In the genomic region with DNA sequence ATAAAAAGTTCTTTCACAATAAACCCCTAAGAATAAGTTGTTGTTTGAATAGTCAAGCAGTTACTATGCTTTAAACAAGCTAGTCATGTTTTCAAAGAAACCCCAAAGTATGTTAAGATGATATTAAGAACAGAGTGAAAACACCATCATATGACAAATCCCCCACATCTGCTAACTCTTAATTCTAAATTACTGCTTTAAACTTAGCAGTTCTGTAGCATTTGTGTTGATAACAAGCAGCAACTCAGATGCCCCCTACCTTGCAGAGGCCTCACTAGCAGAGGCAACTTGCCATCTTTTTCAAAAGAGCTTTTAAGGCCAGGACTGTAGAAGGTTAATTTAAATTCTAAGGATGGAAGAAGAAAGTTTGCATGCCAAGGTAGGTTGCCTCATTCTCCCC, we compare ENCODE assay signal across 28 cellular contexts.
A peak's percentile ranks its signal among the peaks of the same experiment; 100 is the strongest.
DNase-seq lines count a peak whose midpoint lies in the region; ATAC-seq lines count a peak whose summit lies in the region.
"Had no signal": no experiment of that assay in that cellular context is flagged by ENCODE, and none has a peak within 500 bp of the region (broad histone marks: within the 10 kb centered on the region; RNA-seq: fewer than 3 reads in every experiment).

No MANE protein-coding gene starts in this region.

- no peak overlapping the region for H2AK5ac ChIP-seq in mesendoderm (ENCODE audit: low read length)

- H3K18ac ChIP-seq in mesendoderm (ENCODE audit: low read length), result no peak overlapping the region

- H3K27ac ChIP-seq in Karpas-422 (ENCODE audit: low read length), result no peak overlapping the region
- H3K27ac ChIP-seq in mesendoderm (ENCODE audit: low read depth, low read length), result no peak overlapping the region
- H3K27ac ChIP-seq: gastroesophageal sphincter, neutrophil, PC-9, prostate gland, suprapubic skin had no signal

- no peak overlapping the region for H3K23ac ChIP-seq in mesendoderm (ENCODE audit: low read length)

- H3K36me3 Mint-ChIP-seq in central memory CD8-positive, alpha-beta T cell (ENCODE audit: insufficient read depth), result no peaks in the 10 kb centered on the region
- H3K36me3 Mint-ChIP-seq in activated T-helper 1 cell treated with anti-CD3 and anti-CD28 coated beads, Interleukin-12 subunit alpha, Interleukin-12 subunit beta, Interleukin-2, Interleukin-4 antibody, amounts not matched to agents 30 ng/mL and 10 ng/mL and 1 ng/mL, durations not matched to agents 14 hours and 24 hours and 36 hours (ENCODE audit: low read depth), result no peaks in the 10 kb centered on the region
- H3K36me3 Mint-ChIP-seq in activated CD4-positive, alpha-beta T cell treated with anti-CD3 and anti-CD28 coated beads, Interleukin-2, amount 10 ng/mL, durations not matched to agents 24 days and 14 days (ENCODE audit: low read depth), result no peaks in the 10 kb centered on the region
- H3K36me3 Mint-ChIP-seq: activated naive CD4-positive, alpha-beta T cell treated with anti-CD3 and anti-CD28 coated beads, Interleukin-2, amount 50 U/mL, for 72 hours; CD4-positive, CD25-positive, alpha-beta regulatory T cell had no signal

- H3K9me3 ChIP-seq in Karpas-422 (ENCODE audit: low read length), result no peaks in the 10 kb centered on the region
- H3K9me3 ChIP-seq: gastroesophageal sphincter, neutrophil, prostate gland, suprapubic skin had no signal

- no peak overlapping the region for H3K4me3 Mint-ChIP-seq in central memory CD8-positive, alpha-beta T cell
- H3K4me3 Mint-ChIP-seq in activated T-helper 1 cell treated with anti-CD3 and anti-CD28 coated beads, Interleukin-12 subunit alpha, Interleukin-12 subunit beta, Interleukin-2, Interleukin-4 antibody, amounts not matched to agents 30 ng/mL and 10 ng/mL and 1 ng/mL, durations not matched to agents 14 hours and 24 hours and 36 hours, result no peak overlapping the region
- H3K4me3 Mint-ChIP-seq in activated CD4-positive, alpha-beta T cell treated with anti-CD3 and anti-CD28 coated beads, Interleukin-2, amount 10 ng/mL, durations not matched to agents 24 days and 14 days, result no peak overlapping the region
- H3K4me3 Mint-ChIP-seq: activated T-helper 17 cell treated with anti-CD3 and anti-CD28 coated beads, Interleukin-2, amount 50 U/mL, for 72 hours; CD4-positive, CD25-positive, alpha-beta regulatory T cell had no signal

- H3K4me1 ChIP-seq in Karpas-422 (ENCODE audit: low read length) (peaks cover 6% of the 10 kb centered on the region), mesendoderm (ENCODE audit: control insufficient read depth, low read depth, low read length) (no peaks in the 10 kb centered on the region)
- H3K4me1 ChIP-seq: prostate gland had no signal

- H4K8ac ChIP-seq in mesendoderm (ENCODE audit: low read depth, low read length), result no peak overlapping the region

- H3K79me1 ChIP-seq in mesendoderm (ENCODE audit: low read length), result no peaks in the 10 kb centered on the region

- H3K9ac ChIP-seq in Karpas-422 (ENCODE audit: low read length), result no peak overlapping the region
- no peak overlapping the region for H3K9ac ChIP-seq in mesendoderm (ENCODE audit: low read length)

- H3K9me2 ChIP-seq in Karpas-422 (replicated peaks; ENCODE audit: insufficient read depth, low read length), result no peaks in the 10 kb centered on the region

- no peaks in the 10 kb centered on the region for H3K36me3 ChIP-seq in Karpas-422 (ENCODE audit: insufficient read depth, low read length)
- H3K36me3 ChIP-seq in mesendoderm (ENCODE audit: control insufficient read depth, insufficient read depth, low read length), result no peaks in the 10 kb centered on the region
- H3K36me3 ChIP-seq: neutrophil, prostate gland, suprapubic skin had no signal

- H3K4me1 Mint-ChIP-seq in central memory CD8-positive, alpha-beta T cell, result no peaks in the 10 kb centered on the region
- H3K4me1 Mint-ChIP-seq in activated T-helper 1 cell treated with anti-CD3 and anti-CD28 coated beads, Interleukin-12 subunit alpha, Interleukin-12 subunit beta, Interleukin-2, Interleukin-4 antibody, amounts not matched to agents 30 ng/mL and 10 ng/mL and 1 ng/mL, durations not matched to agents 14 hours and 24 hours and 36 hours (ENCODE audit: low read depth), result no peaks in the 10 kb centered on the region
- no peaks in the 10 kb centered on the region for H3K4me1 Mint-ChIP-seq in activated CD4-positive, alpha-beta T cell treated with anti-CD3 and anti-CD28 coated beads, Interleukin-2, amount 10 ng/mL, durations not matched to agents 24 days and 14 days
- H3K4me1 Mint-ChIP-seq: activated T-helper 17 cell treated with anti-CD3 and anti-CD28 coated beads, Interleukin-2, amount 50 U/mL, for 72 hours; CD4-positive, CD25-positive, alpha-beta regulatory T cell had no signal

- no peak overlapping the region for H3K4me3 ChIP-seq in Karpas-422 (ENCODE audit: low read length)
- no peak overlapping the region for H3K4me3 ChIP-seq in mesendoderm (ENCODE audit: low read length)
- H3K4me3 ChIP-seq: gastroesophageal sphincter, PC-9, prostate gland, suprapubic skin had no signal

- H2AFZ ChIP-seq in Karpas-422 (ENCODE audit: low read length), result no peak overlapping the region
- H2AFZ ChIP-seq: PC-9 had no signal

- H3K56ac ChIP-seq in mesendoderm (ENCODE audit: low read length), result no peak overlapping the region

- H2BK5ac ChIP-seq in mesendoderm (ENCODE audit: low read length), result no peak overlapping the region

- no peak overlapping the region for H2BK15ac ChIP-seq in mesendoderm (replicated peaks; ENCODE audit: low read depth)

- H4K20me1 ChIP-seq in Karpas-422 (ENCODE audit: insufficient read depth, low read depth, low read length), result no peaks in the 10 kb centered on the region

- H3K27ac Mint-ChIP-seq in central memory CD8-positive, alpha-beta T cell (ENCODE audit: low read depth), result peak overlapping the region; percentile 39
- no peak overlapping the region for H3K27ac Mint-ChIP-seq in activated T-helper 1 cell treated with anti-CD3 and anti-CD28 coated beads, Interleukin-12 subunit alpha, Interleukin-12 subunit beta, Interleukin-2, Interleukin-4 antibody, amounts not matched to agents 30 ng/mL and 10 ng/mL and 1 ng/mL, durations not matched to agents 14 hours and 24 hours and 36 hours
- no peak overlapping the region for H3K27ac Mint-ChIP-seq in activated CD4-positive, alpha-beta T cell treated with anti-CD3 and anti-CD28 coated beads, Interleukin-2, amount 10 ng/mL, durations not matched to agents 24 days and 14 days
- H3K27ac Mint-ChIP-seq: activated naive CD4-positive, alpha-beta T cell treated with anti-CD3 and anti-CD28 coated beads, Interleukin-2, amount 50 U/mL, for 72 hours; activated T-helper 17 cell treated with anti-CD3 and anti-CD28 coated beads, Interleukin-2, amount 50 U/mL, for 72 hours; CD4-positive, CD25-positive, alpha-beta regulatory T cell had no signal

- no peak overlapping the region for H3K4me2 ChIP-seq in Karpas-422 (ENCODE audit: low read depth, low read length, poor library complexity, severe bottlenecking)
- H3K4me2 ChIP-seq in mesendoderm (ENCODE audit: low read length), result no peak overlapping the region
- H3K4me2 ChIP-seq: PC-9 had no signal

- H3K4ac ChIP-seq in mesendoderm (ENCODE audit: low read depth, low read length), result no peak overlapping the region

- no peak overlapping the region for H4K5ac ChIP-seq in mesendoderm (ENCODE audit: low read length)

- no peak for ATAC-seq in central memory CD8-positive, alpha-beta T cell (replicated peaks; ENCODE audit: extremely low read depth, poor library complexity, severe bottlenecking)
- ATAC-seq: activated naive CD4-positive, alpha-beta T cell treated with anti-CD3 and anti-CD28 coated beads, Interleukin-2, amount 50 U/mL, for 72 hours; activated T-helper 17 cell treated with anti-CD3 and anti-CD28 coated beads, Interleukin-2, amount 50 U/mL, for 72 hours; gastroesophageal sphincter had no signal

- H3K27me3 Mint-ChIP-seq in central memory CD8-positive, alpha-beta T cell, result no peaks in the 10 kb centered on the region
- peaks cover 5% of the 10 kb centered on the region for H3K27me3 Mint-ChIP-seq in activated T-helper 1 cell treated with anti-CD3 and anti-CD28 coated beads, Interleukin-12 subunit alpha, Interleukin-12 subunit beta, Interleukin-2, Interleukin-4 antibody, amounts not matched to agents 30 ng/mL and 10 ng/mL and 1 ng/mL, durations not matched to agents 14 hours and 24 hours and 36 hours (ENCODE audit: insufficient read depth)
- H3K27me3 Mint-ChIP-seq in activated CD4-positive, alpha-beta T cell treated with anti-CD3 and anti-CD28 coated beads, Interleukin-2, amount 10 ng/mL, durations not matched to agents 24 days and 14 days, result no peaks in the 10 kb centered on the region
- H3K27me3 Mint-ChIP-seq: CD4-positive, CD25-positive, alpha-beta regulatory T cell had no signal

- no peaks in the 10 kb centered on the region for H3K9me3 Mint-ChIP-seq in central memory CD8-positive, alpha-beta T cell
- no peaks in the 10 kb centered on the region for H3K9me3 Mint-ChIP-seq in activated T-helper 1 cell treated with anti-CD3 and anti-CD28 coated beads, Interleukin-12 subunit alpha, Interleukin-12 subunit beta, Interleukin-2, Interleukin-4 antibody, amounts not matched to agents 30 ng/mL and 10 ng/mL and 1 ng/mL, durations not matched to agents 14 hours and 24 hours and 36 hours
- no peaks in the 10 kb centered on the region for H3K9me3 Mint-ChIP-seq in activated CD4-positive, alpha-beta T cell treated with anti-CD3 and anti-CD28 coated beads, Interleukin-2, amount 10 ng/mL, durations not matched to agents 24 days and 14 days
- H3K9me3 Mint-ChIP-seq: activated naive CD4-positive, alpha-beta T cell treated with anti-CD3 and anti-CD28 coated beads, Interleukin-2, amount 50 U/mL, for 72 hours; activated T-helper 17 cell treated with anti-CD3 and anti-CD28 coated beads, Interleukin-2, amount 50 U/mL, for 72 hours; CD4-positive, CD25-positive, alpha-beta regulatory T cell had no signal

- DNase-seq in Karpas-422 (peak; percentile 14), mesendoderm (peak; percentile 9), cerebellum (ENCODE audit: low spot score) (no peak)
- no peak for DNase-seq in central memory CD8-positive, alpha-beta T cell (ENCODE audit: low spot score in 2 of 2)
- DNase-seq in stimulated activated naive CD4-positive, alpha-beta T cell (lab: John Stamatoyannopoulos, UW), result no peak
- no peak for DNase-seq in activated T-helper 1 cell treated with anti-CD3 and anti-CD28 coated beads, Interleukin-12 subunit alpha, Interleukin-12 subunit beta, Interleukin-2, Interleukin-4 antibody, amounts not matched to agents 30 ng/mL and 10 ng/mL and 1 ng/mL, durations not matched to agents 14 hours and 24 hours and 36 hours (ENCODE audit: low spot score)
- DNase-seq in activated CD4-positive, alpha-beta T cell treated with anti-CD3 and anti-CD28 coated beads, Interleukin-2, amount 10 ng/mL, durations not matched to agents 24 days and 14 days, result no peak
- DNase-seq: activated CD4-positive, alpha-beta T cell treated with anti-CD3 and anti-CD28 coated beads, Interleukin-2, amount 50 U/mL, for 48 hours; activated CD4-positive, CD25-positive, alpha-beta regulatory T cell; activated CD8-positive, alpha-beta memory T cell treated with anti-CD3 and anti-CD28 coated beads, Interleukin-2, amount 50 U/mL, for 4 hours; aorta; CD4-positive, CD25-positive, alpha-beta regulatory T cell; cerebellar nuclear complex; HCEC 1CT; KBM-7; NCI-H1436; NCI-H446 treated with DMSO at 0.1 percent for 48 hours; PC-9; SIG-M5; stimulated activated CD4-positive, alpha-beta T cell treated with anti-CD3 and anti-CD28 coated beads, Interleukin-1b, Interleukin-23, amount 100 ng/mL, for 48 hours; SW 1271; T1000 had no signal

- no peaks in the 10 kb centered on the region for H3K27me3 ChIP-seq in Karpas-422 (ENCODE audit: low read length)
- H3K27me3 ChIP-seq in mesendoderm (ENCODE audit: insufficient read depth, low read length, poor library complexity), result no peaks in the 10 kb centered on the region
- H3K27me3 ChIP-seq: gastroesophageal sphincter, neutrophil, suprapubic skin had no signal

- no peak overlapping the region for H2BK120ac ChIP-seq in mesendoderm (ENCODE audit: low read depth, low read length)

- intact Hi-C loops in activated T-helper 1 cell treated with anti-CD3 and anti-CD28 coated beads, Interleukin-12 subunit alpha, Interleukin-12 subunit beta, Interleukin-2, Interleukin-4 antibody, amounts not matched to agents 30 ng/mL and 10 ng/mL and 1 ng/mL, durations not matched to agents 14 hours and 24 hours and 36 hours (cut with micrococcal nuclease), result no loop called here
- intact Hi-C loops in activated CD4-positive, alpha-beta T cell treated with anti-CD3 and anti-CD28 coated beads, Interleukin-2, amount 10 ng/mL, durations not matched to agents 24 days and 14 days (cut with micrococcal nuclease), result no loop called here

- no peaks in the 10 kb centered on the region for H3K79me2 ChIP-seq in Karpas-422 (ENCODE audit: low read length)
- no peaks in the 10 kb centered on the region for H3K79me2 ChIP-seq in mesendoderm (ENCODE audit: control insufficient read depth, insufficient read depth, low read length)

Comparison
In these comparisons a context has a peak if more than half of its experiments do, and no peak if none do; other contexts are left out.
1. DNase-seq: peak in Karpas-422 (single experiment) and mesendoderm (single experiment); none in central memory CD8-positive, alpha-beta T cell (0 of 2), stimulated activated naive CD4-positive, alpha-beta T cell (0 of 6), cerebellum (single experiment), activated T-helper 1 cell treated with anti-CD3 and anti-CD28 coated beads, Interleukin-12 subunit alpha, Interleukin-12 subunit beta, Interleukin-2, Interleukin-4 antibody, amounts not matched to agents 30 ng/mL and 10 ng/mL and 1 ng/mL, durations not matched to agents 14 hours and 24 hours and 36 hours (single experiment) and activated CD4-positive, alpha-beta T cell treated with anti-CD3 and anti-CD28 coated beads, Interleukin-2, amount 10 ng/mL, durations not matched to agents 24 days and 14 days (single experiment).